ENCODE assay signal across 33 cellular contexts in the genomic region with DNA sequence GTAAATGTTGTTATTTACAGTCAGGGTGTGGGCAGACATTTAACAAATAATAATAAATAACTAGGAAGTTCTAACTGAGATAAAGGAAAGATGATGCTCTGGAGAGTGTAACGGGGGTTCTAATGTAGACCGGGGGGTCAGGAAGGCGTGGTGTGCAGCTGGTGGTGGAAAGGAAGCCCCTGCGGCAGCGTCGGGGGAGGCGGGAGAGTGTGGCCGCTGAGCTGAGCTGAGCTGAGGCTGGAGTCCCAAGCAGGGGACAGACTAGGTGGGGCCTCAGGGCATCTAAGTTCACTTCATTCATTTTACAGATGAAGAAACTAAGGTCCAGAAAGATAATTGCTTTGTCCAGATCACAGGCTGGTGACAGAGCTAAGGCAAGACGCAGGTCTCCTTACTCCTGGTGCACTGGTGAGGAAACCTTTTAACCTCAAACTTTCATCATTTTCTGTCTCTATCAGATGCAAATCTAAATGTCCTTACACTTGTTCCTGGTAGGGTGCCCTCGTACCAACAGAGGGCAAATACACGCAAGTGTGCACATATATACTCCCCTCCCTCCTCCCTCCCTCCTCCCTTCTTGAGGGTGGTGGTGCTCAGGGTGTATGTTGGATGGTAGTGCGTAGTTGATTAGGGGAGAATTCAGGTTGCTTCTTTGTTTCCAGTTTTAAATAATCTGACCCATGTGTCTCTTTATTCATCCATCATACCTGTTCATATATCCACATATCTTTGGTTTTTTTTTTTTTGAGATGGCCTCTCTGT. TPM values are rescaled to one million over a fixed set of nuclear protein-coding genes. Genes with fewer than 3 reads are reported as not detected.
"Had no signal": no experiment of that assay in that cellular context is flagged by ENCODE, and none has a peak within 500 bp of the region (broad histone marks: within the 10 kb centered on the region; RNA-seq: fewer than 3 reads in every experiment).

No MANE protein-coding gene starts in this region.

- H3K4me3 Mint-ChIP-seq: activated CD4-positive, alpha-beta T cell treated with anti-CD3 and anti-CD28 coated beads, Interleukin-2, amount 10 ng/mL, durations not matched to agents 24 days and 14 days; activated CD8-positive, alpha-beta T cell treated with anti-CD3 and anti-CD28 coated beads for 36 hours; activated naive CD8-positive, alpha-beta T cell treated with anti-CD3 and anti-CD28 coated beads for 36 hours; activated T-cell treated with anti-CD3 and anti-CD28 coated beads, Interleukin-2, amount 50 U/mL, for 72 hours; activated T-helper 17 cell treated with anti-CD3 and anti-CD28 coated beads, Interleukin-2, amount 50 U/mL, for 72 hours; T-helper 1 cell treated with Interleukin-12 subunit alpha and Interleukin-12 subunit beta and Interleukin-4 antibody, amounts not matched to agents 30 μg/mL and 1 μg/mL, for 36 hours; T-helper 2 cell treated with Interferon-gamma antibody and Interleukin-4, amounts not matched to agents 5 μg/mL and 100 μg/mL, for 36 hours had no signal

- H3K4me1 ChIP-seq: body of pancreas, breast epithelium, Peyer's patch had no signal

- H3K4me2 ChIP-seq: KMS-11, SK-N-SH had no signal

- H3K9ac ChIP-seq: KMS-11, SK-N-SH had no signal

- FAIRE-seq: astrocyte, TTC549 had no signal

- H3K4me3 ChIP-seq: body of pancreas, breast epithelium, Peyer's patch, SJSA1 had no signal

- ATAC-seq: activated CD8-positive, alpha-beta T cell treated with anti-CD3 and anti-CD28 coated beads for 36 hours; activated T-cell treated with anti-CD3 and anti-CD28 coated beads, Interleukin-2, amount 50 U/mL, for 72 hours; activated T-helper 17 cell treated with anti-CD3 and anti-CD28 coated beads, Interleukin-2, amount 50 U/mL, for 72 hours; body of pancreas; PC-3 had no signal

- H3K27ac ChIP-seq: body of pancreas, breast epithelium, KMS-11, Peyer's patch had no signal

- DNase-seq: activated CD4-positive, alpha-beta T cell treated with anti-CD3 and anti-CD28 coated beads, Interleukin-2, amount 10 ng/mL, durations not matched to agents 24 days and 14 days; activated CD4-positive, alpha-beta T cell treated with anti-CD3 and anti-CD28 coated beads, Interleukin-2, amount 50 U/mL, for 4 hours; activated CD8-positive, alpha-beta T cell treated with anti-CD3 and anti-CD28 coated beads for 36 hours; activated effector memory CD4-positive, alpha-beta T cell treated with anti-CD3 and anti-CD28 coated beads, Interleukin-2, amount 50 U/mL, for 16 hours; activated naive CD4-positive, alpha-beta T cell; activated naive CD4-positive, alpha-beta T cell treated with anti-CD3 and anti-CD28 coated beads, Interleukin-2, amount 50 U/mL, for 16 hours; activated naive CD8-positive, alpha-beta T cell treated with anti-CD3 and anti-CD28 coated beads for 36 hours; activated T-cell treated with anti-CD3 and anti-CD28 coated beads, Interleukin-2, amount 50 U/mL, for 1 hour; activated T-cell treated with anti-CD3 and anti-CD28 coated beads, Interleukin-2, amount 50 U/mL, for 72 hours; body of pancreas; NCI-H1105; NCI-H1436; NCI-H1694; NCI-H1930; NCI-H2081 treated with DMSO at 0.1 percent for 48 hours; NCI-H226; NCI-H446 treated with DMSO at 0.1 percent for 48 hours; NCI-H524; NCI-H69; NK-92 treated with Interleukin-12 subunit alpha and Interleukin-12 subunit beta, amount 100 ng/mL, for 24 hours; PC-3; Peyer's patch; RPMI8226; SHP77 treated with DMSO at 0.1 percent for 48 hours; SK-N-SH had no signal

- H3K27ac Mint-ChIP-seq: activated CD4-positive, alpha-beta T cell treated with anti-CD3 and anti-CD28 coated beads, Interleukin-2, amount 10 ng/mL, durations not matched to agents 24 days and 14 days; activated CD8-positive, alpha-beta T cell treated with anti-CD3 and anti-CD28 coated beads for 36 hours; activated naive CD8-positive, alpha-beta T cell treated with anti-CD3 and anti-CD28 coated beads for 36 hours; activated T-cell treated with anti-CD3 and anti-CD28 coated beads, Interleukin-2, amount 50 U/mL, for 72 hours; activated T-helper 17 cell treated with anti-CD3 and anti-CD28 coated beads, Interleukin-2, amount 50 U/mL, for 72 hours; T-helper 1 cell treated with Interleukin-12 subunit alpha and Interleukin-12 subunit beta and Interleukin-4 antibody, amounts not matched to agents 30 μg/mL and 1 μg/mL, for 36 hours; T-helper 2 cell treated with Interferon-gamma antibody and Interleukin-4, amounts not matched to agents 5 μg/mL and 100 μg/mL, for 36 hours had no signal

- H3K4me1 Mint-ChIP-seq: activated CD4-positive, alpha-beta T cell treated with anti-CD3 and anti-CD28 coated beads, Interleukin-2, amount 10 ng/mL, durations not matched to agents 24 days and 14 days; activated T-helper 17 cell treated with anti-CD3 and anti-CD28 coated beads, Interleukin-2, amount 50 U/mL, for 72 hours had no signal

- H3K9me3 ChIP-seq: body of pancreas, breast epithelium, Peyer's patch, SJSA1, SK-N-SH had no signal

- H3K36me3 Mint-ChIP-seq: activated naive CD8-positive, alpha-beta T cell treated with anti-CD3 and anti-CD28 coated beads for 36 hours had no signal

- H3K9me3 Mint-ChIP-seq: activated CD4-positive, alpha-beta T cell treated with anti-CD3 and anti-CD28 coated beads, Interleukin-2, amount 10 ng/mL, durations not matched to agents 24 days and 14 days; activated CD8-positive, alpha-beta T cell treated with anti-CD3 and anti-CD28 coated beads for 36 hours; activated naive CD8-positive, alpha-beta T cell treated with anti-CD3 and anti-CD28 coated beads for 36 hours; activated T-cell treated with anti-CD3 and anti-CD28 coated beads, Interleukin-2, amount 50 U/mL, for 72 hours; activated T-helper 17 cell treated with anti-CD3 and anti-CD28 coated beads, Interleukin-2, amount 50 U/mL, for 72 hours; T-helper 1 cell treated with Interleukin-12 subunit alpha and Interleukin-12 subunit beta and Interleukin-4 antibody, amounts not matched to agents 30 μg/mL and 1 μg/mL, for 36 hours; T-helper 2 cell treated with Interferon-gamma antibody and Interleukin-4, amounts not matched to agents 5 μg/mL and 100 μg/mL, for 36 hours had no signal

- H3K36me3 ChIP-seq: breast epithelium, Peyer's patch, SJSA1 had no signal

- H3K27me3 ChIP-seq: body of pancreas, breast epithelium, Peyer's patch, SJSA1 had no signal

RNA-seq across cellular contexts. Expression of a gene that starts 44.2 kb away (rescaled TPM):
- total RNA-seq: activated T-helper 17 cell treated with anti-CD3 and anti-CD28 coated beads, Interleukin-2, amount 50 U/mL, for 72 hours had no signal
